Comparison of ENCODE assay signal across 29 cellular contexts in the genomic region with DNA sequence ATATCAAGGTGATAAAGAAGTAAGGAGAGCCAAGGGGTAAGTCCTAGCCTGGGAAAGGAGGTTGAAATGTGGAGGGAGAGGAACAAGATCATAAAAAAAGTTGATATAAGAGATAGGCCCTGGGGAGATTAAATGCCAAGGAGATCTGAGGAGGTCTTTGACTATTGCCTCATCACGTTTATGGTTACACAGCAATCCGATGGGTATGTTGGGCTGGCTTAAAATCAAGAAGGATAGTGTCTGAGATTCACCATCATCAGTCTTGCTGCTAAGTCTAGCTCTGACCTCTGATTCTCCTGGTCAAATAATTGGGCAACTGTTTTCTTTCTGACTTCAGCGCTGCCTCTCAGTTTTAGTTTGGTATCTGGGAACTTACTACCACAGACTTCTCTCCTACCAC.
"Had no signal": no experiment of that assay in that cellular context is flagged by ENCODE, and none has a peak within 500 bp of the region (broad histone marks: within the 10 kb centered on the region; RNA-seq: fewer than 3 reads in every experiment).

No MANE protein-coding gene starts in this region.

- H3K36me3 Mint-ChIP-seq: activated naive CD8-positive, alpha-beta T cell had no signal

- H3K4me1 Mint-ChIP-seq: activated B cell treated with CpG ODN at 0.5 μM for 24 hours; activated T-helper 17 cell treated with anti-CD3 and anti-CD28 coated beads, Interleukin-2, amount 50 U/mL, for 72 hours had no signal

- H3K27me3 Mint-ChIP-seq: activated B cell treated with CpG ODN at 0.5 μM for 24 hours; activated CD8-positive, alpha-beta T cell treated with anti-CD3 and anti-CD28 coated beads for 36 hours; activated naive CD8-positive, alpha-beta T cell; activated T-helper 17 cell treated with anti-CD3 and anti-CD28 coated beads, Interleukin-2, amount 50 U/mL, for 72 hours; effector memory CD8-positive, alpha-beta T cell had no signal

- H3K36me3 ChIP-seq: esophagus muscularis mucosa, gastroesophageal sphincter, heart right ventricle, WERI-Rb-1 had no signal

- H3K27ac Mint-ChIP-seq: activated B cell treated with CpG ODN at 0.5 μM for 24 hours; activated CD8-positive, alpha-beta T cell treated with anti-CD3 and anti-CD28 coated beads for 36 hours; activated naive CD8-positive, alpha-beta T cell; activated T-helper 17 cell treated with anti-CD3 and anti-CD28 coated beads, Interleukin-2, amount 50 U/mL, for 72 hours; effector memory CD8-positive, alpha-beta T cell; T-helper 1 cell treated with Interleukin-12 subunit alpha and Interleukin-12 subunit beta and Interleukin-4 antibody, amounts not matched to agents 30 μg/mL and 1 μg/mL, for 36 hours had no signal

- H3K9me3 ChIP-seq: body of pancreas, esophagus muscularis mucosa, gastroesophageal sphincter, heart right ventricle had no signal

- H3K27ac ChIP-seq: body of pancreas, esophagus muscularis mucosa, gastroesophageal sphincter, heart right ventricle, WERI-Rb-1 had no signal

- DNase-seq: activated B cell treated with CpG ODN at 0.5 μM for 24 hours; activated CD4-positive, alpha-beta T cell treated with anti-CD3 and anti-CD28 coated beads for 48 hours; activated CD4-positive, alpha-beta T cell treated with anti-CD3 and anti-CD28 coated beads, Interleukin-2, amount 50 U/mL, for 1 hour; activated CD4-positive, alpha-beta T cell treated with anti-CD3 and anti-CD28 coated beads, Interleukin-2, amount 50 U/mL, for 48 hours; activated CD8-positive, alpha-beta memory T cell treated with anti-CD3 and anti-CD28 coated beads for 24 hours; activated CD8-positive, alpha-beta T cell treated with anti-CD3 and anti-CD28 coated beads for 36 hours; activated effector memory CD4-positive, alpha-beta T cell treated with Interleukin-2 at 50 U/mL for 16 hours; activated gamma-delta T cell treated with Interleukin-2 at 50 U/mL for 16 hours; activated naive CD4-positive, alpha-beta T cell treated with anti-CD3 and anti-CD28 coated beads, Interleukin-2, amount 50 U/mL, for 16 hours; activated naive CD4-positive, alpha-beta T cell treated with Interleukin-2 at 50 U/mL for 16 hours; activated T-cell treated with anti-CD3 and anti-CD28 coated beads, Interleukin-2, amount 50 U/mL, for 4 hours; amygdala; aorta; body of pancreas; caudate nucleus; cortex of kidney; dermis blood vessel endothelial cell; effector CD4-positive, alpha-beta T cell; effector memory CD8-positive, alpha-beta T cell; erythroblast; foreskin melanocyte; heart right ventricle; T1000; WERI-Rb-1 had no signal

- H3K27me3 ChIP-seq: body of pancreas, esophagus muscularis mucosa, gastroesophageal sphincter, heart right ventricle had no signal

- H3K4me3 Mint-ChIP-seq: activated B cell treated with CpG ODN at 0.5 μM for 24 hours; activated CD8-positive, alpha-beta T cell treated with anti-CD3 and anti-CD28 coated beads for 36 hours; activated naive CD8-positive, alpha-beta T cell; activated T-cell treated with anti-CD3 and anti-CD28 coated beads, Interleukin-2, amount 50 U/mL, for 4 hours; activated T-helper 17 cell treated with anti-CD3 and anti-CD28 coated beads, Interleukin-2, amount 50 U/mL, for 72 hours; effector memory CD8-positive, alpha-beta T cell; T-helper 1 cell treated with Interleukin-12 subunit alpha and Interleukin-12 subunit beta and Interleukin-4 antibody, amounts not matched to agents 30 μg/mL and 1 μg/mL, for 36 hours had no signal

- H3K4me3 ChIP-seq: body of pancreas, esophagus muscularis mucosa, gastroesophageal sphincter, heart right ventricle had no signal

- H3K9me3 Mint-ChIP-seq: activated CD8-positive, alpha-beta T cell treated with anti-CD3 and anti-CD28 coated beads for 36 hours had no signal

- H3K4me1 ChIP-seq: body of pancreas, gastroesophageal sphincter, heart right ventricle had no signal
